1 cellular context compared by ENCODE assay signal in genomic region chr15:49169880-49170597, GRCh38.
A peak's percentile ranks its signal among the peaks of the same experiment; 100 is the strongest.
TF ChIP-seq lines count a peak whose summit lies in the region.

Gene GALK2 (plus strand): TSS chr15:49170247. CDS start chr15:49170323, 76 bp downstream.

TF ChIP-seq in HepG2, 621 proteins besides CTCF, POLR2A, EP300 and RAD21 (continued from another document and continues in another):
- no peak for TF ChIP-seq THYN1 (CRISPR knock-in tag; IDR thresholded peaks at IDR 0.05; ENCODE audit: borderline replicate concordance, low read depth)
- peak; percentile 61; the same call in 1 of the 2 replicates for TF ChIP-seq SNAPC4 (CRISPR knock-in tag; IDR thresholded peaks at IDR 0.05)
- peak; percentile 62; the same call in 1 of the 2 replicates for TF ChIP-seq YEATS2 (CRISPR knock-in tag; IDR thresholded peaks at IDR 0.05; ENCODE audit: borderline replicate concordance)
- TF ChIP-seq TFDP2 (CRISPR knock-in tag; IDR thresholded peaks at IDR 0.05), result peak; percentile 96
- peak; percentile 48 for TF ChIP-seq MAFF (IDR thresholded peaks at IDR 0.05; ENCODE audit: low read depth, low read length)
- no peak; the same call in 1 of the 2 replicates for TF ChIP-seq ZNF142 (CRISPR knock-in tag; IDR thresholded peaks at IDR 0.05)
- TF ChIP-seq NFYC (CRISPR knock-in tag; IDR thresholded peaks at IDR 0.05), result peak; percentile 40; the same call in 1 of the 2 replicates
- no peak for TF ChIP-seq ZNF781 (CRISPR knock-in tag; IDR thresholded peaks at IDR 0.05; ENCODE audit: borderline replicate concordance, not compliant biosample characterization)
- no peak for TF ChIP-seq RORA (CRISPR knock-in tag; IDR thresholded peaks at IDR 0.05)
- TF ChIP-seq ZFP41 (CRISPR knock-in tag; IDR thresholded peaks at IDR 0.05; ENCODE audit: borderline replicate concordance), result no peak; the same call in 1 of the 2 replicates
- no peak; the same call in 1 of the 2 replicates for TF ChIP-seq RXRA (CRISPR knock-in tag; IDR thresholded peaks at IDR 0.05)
- no peak for TF ChIP-seq CENPBD1 (CRISPR knock-in tag; IDR thresholded peaks at IDR 0.05; ENCODE audit: borderline replicate concordance, low read depth)
- TF ChIP-seq HNF1B (CRISPR knock-in tag; IDR thresholded peaks at IDR 0.05), result peak; percentile 69; the same call in 1 of the 2 replicates
- peak; percentile 73 for TF ChIP-seq HOXA3 (CRISPR knock-in tag; IDR thresholded peaks at IDR 0.05)
- peak; percentile 52; the same call in 1 of the 2 replicates for TF ChIP-seq PRDM10 (CRISPR knock-in tag; IDR thresholded peaks at IDR 0.05; ENCODE audit: low read depth)
- TF ChIP-seq RFX3 (CRISPR knock-in tag; IDR thresholded peaks at IDR 0.05), result no peak
- no peak for TF ChIP-seq ZNF136 (CRISPR knock-in tag; IDR thresholded peaks at IDR 0.05; ENCODE audit: low read depth)
- TF ChIP-seq SRSF1 (optimal IDR thresholded peaks at IDR 0.05; ENCODE audit: low read depth, low read length), result no peak
- TF ChIP-seq ZSCAN31 (CRISPR knock-in tag; IDR thresholded peaks at IDR 0.05; ENCODE audit: low read depth), result no peak; the same call in 1 of the 2 replicates
- no peak for TF ChIP-seq NR2F1 (CRISPR knock-in tag; IDR thresholded peaks at IDR 0.05)
- no peak for TF ChIP-seq DBP (CRISPR knock-in tag; IDR thresholded peaks at IDR 0.05; ENCODE audit: not compliant biosample characterization)
- TF ChIP-seq ERF (CRISPR knock-in tag; IDR thresholded peaks at IDR 0.05), result peak; percentile 76
- no peak for TF ChIP-seq CAMTA2 (CRISPR knock-in tag; IDR thresholded peaks at IDR 0.05; ENCODE audit: borderline replicate concordance)
- peak; percentile 69 for TF ChIP-seq ATF2 (CRISPR knock-in tag; IDR thresholded peaks at IDR 0.05)
- TF ChIP-seq ZNF570 (CRISPR knock-in tag; IDR thresholded peaks at IDR 0.05; ENCODE audit: borderline replicate concordance), result 0 out of 2 replicates have a peak, but pooled peaks have one; percentile 47
- TF ChIP-seq GPBP1L1 (CRISPR knock-in tag; IDR thresholded peaks at IDR 0.05), result no peak
- no peak for TF ChIP-seq PCBP1 (IDR thresholded peaks at IDR 0.05; ENCODE audit: borderline replicate concordance, low read depth, low read length)
